Comparison of ENCODE assay signal across 22 cellular contexts in genomic region chr5:9118852-9119251, GRCh38.
"Had no signal": no experiment of that assay in that cellular context is flagged by ENCODE, and none has a peak within 500 bp of the region (broad histone marks: within the 10 kb centered on the region; RNA-seq: fewer than 3 reads in every experiment).

No MANE protein-coding gene starts in this region.

- H3K27ac Mint-ChIP-seq: IgD-negative memory B cell had no signal

- H3K9me3 ChIP-seq: SK-N-SH had no signal

- H3K4me3 Mint-ChIP-seq: IgD-negative memory B cell had no signal

- H3K9ac ChIP-seq: KMS-11, SK-N-SH had no signal

- ATAC-seq: K562, Panc1 had no signal

- DNase-seq: Kasumi-1, MM.1S, NCI-H1092 treated with DMSO at 0.1 percent for 48 hours, NCI-H1436 treated with DMSO at 0.1 percent for 48 hours, NCI-H1694, NCI-H187 treated with DMSO at 0.1 percent for 48 hours, NCI-H2029 treated with DMSO at 0.1 percent for 48 hours, NCI-H2171 treated with DMSO at 0.1 percent for 48 hours, NCI-H345, NCI-H446 treated with DMSO at 0.1 percent for 48 hours, NCI-H510A treated with DMSO at 0.1 percent for 48 hours, NCI-H526, NCI-H774, SHP77, SK-N-SH, SW 1271 had no signal

- H3K27ac ChIP-seq: HL-60, KMS-11, RWPE1 had no signal

- H3K9me2 ChIP-seq: SK-N-SH had no signal

- H3K4me2 ChIP-seq: KMS-11, SK-N-SH had no signal

- H3K4me3 ChIP-seq: K562 had no signal

- H3K4me1 Mint-ChIP-seq: IgD-negative memory B cell had no signal
